ENCODE assay signal across 14 cellular contexts in the genomic region with DNA sequence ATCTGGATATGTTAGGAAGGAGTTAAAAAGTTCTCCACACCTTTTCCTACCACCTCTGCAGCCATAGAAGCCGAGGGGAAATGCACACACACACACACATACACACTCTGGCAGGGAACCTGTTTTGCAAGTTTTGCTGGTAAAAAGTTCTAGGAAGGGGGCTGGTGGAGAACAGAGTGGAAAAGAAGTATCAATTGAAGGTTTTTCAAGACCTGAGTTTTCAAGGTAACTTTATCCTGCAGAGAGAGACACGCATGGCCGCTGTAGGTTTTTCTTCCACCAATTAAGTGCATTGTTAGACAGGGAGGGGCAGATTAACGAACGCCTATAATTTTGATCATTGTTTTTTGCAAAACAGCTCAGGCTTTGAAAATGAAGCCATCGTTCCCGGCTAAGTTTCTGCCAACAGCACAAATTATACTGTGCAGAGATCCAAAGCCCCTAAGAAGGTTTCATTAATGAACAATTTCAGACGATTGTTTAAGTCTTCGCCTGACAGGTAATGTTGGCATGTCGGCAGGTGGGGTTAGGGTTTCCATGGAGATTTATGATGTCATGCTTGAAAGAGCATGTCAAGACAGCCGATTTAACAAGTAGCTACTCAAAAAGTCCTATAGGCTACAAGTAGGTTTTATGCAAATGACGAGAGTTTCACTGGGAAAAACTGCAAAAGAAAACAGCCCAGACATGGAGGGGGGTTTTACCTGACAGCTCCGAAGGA. TPM values are rescaled to one million over a fixed set of nuclear protein-coding genes. Genes with fewer than 3 reads are reported as not detected.
DNase-seq lines count a peak whose midpoint lies in the region; ATAC-seq, FAIRE-seq and TF ChIP-seq lines count a peak whose summit lies in the region.
"Had no signal": no experiment of that assay in that cellular context is flagged by ENCODE, and none has a peak within 500 bp of the region (broad histone marks: within the 10 kb centered on the region; RNA-seq: fewer than 3 reads in every experiment).

No MANE protein-coding gene starts in this region.

- no peak overlapping the region for H3K27ac Mint-ChIP-seq in astrocyte (ENCODE audit: unreplicated experiment)
- H3K27ac Mint-ChIP-seq in chondrocyte (ENCODE audit: unreplicated experiment): no peak overlapping the region
- no peak overlapping the region for H3K27ac Mint-ChIP-seq in natural killer cell treated with Interleukin-12 subunit alpha and Interleukin-12 subunit beta and Interleukin-15 and Interleukin-18, amount 100 ng/mL, for 72 hours
- H3K27ac Mint-ChIP-seq: activated CD8-positive, alpha-beta memory T cell treated with anti-CD3 and anti-CD28 coated beads, Interleukin-2, amount 10 ng/mL, durations not matched to agents 7 days and 5 days; CD8-positive, alpha-beta T cell; T-helper 2 cell treated with Interferon-gamma antibody and Interleukin-4, amounts not matched to agents 5 μg/mL and 100 μg/mL, for 36 hours had no signal

- H3K27me3 Mint-ChIP-seq in astrocyte (ENCODE audit: low read depth, unreplicated experiment) (no peaks in the 10 kb centered on the region), chondrocyte (ENCODE audit: low read depth) (peaks cover 18% of the 10 kb centered on the region)
- peaks cover 0 to 15% of the 10 kb centered on the region in 2 donors for H3K27me3 Mint-ChIP-seq in natural killer cell treated with Interleukin-12 subunit alpha and Interleukin-12 subunit beta and Interleukin-15 and Interleukin-18, amount 100 ng/mL, for 72 hours

- no peak overlapping the region for H3K9ac ChIP-seq in astrocyte (ENCODE audit: low read length)
- no peak overlapping the region for H3K9ac ChIP-seq in skeletal muscle tissue (ENCODE audit: low read depth in 1 of 3, low read length in 3 of 3)

- POLR2A ChIA-PET in HEK293 (lab: Yijun Ruan, JAX): interaction anchor here (0.6 to 0.7 kb wide), 2 partner anchors 20 to 1076 kb away, joined by 3 read pairs; no protein-coding TSS in a partner anchor

- H3K27ac ChIP-seq in HEK293 (ENCODE audit: extremely low read depth, low read depth, low read length) (no peak overlapping the region; the same call in 1 of the 2 replicates), astrocyte (ENCODE audit: low read depth, low read length) (no peak overlapping the region), skeletal muscle tissue (ENCODE audit: low read depth, low read length) (peak overlapping the region; percentile 5)

- H3K27me3 ChIP-seq in astrocyte (ENCODE audit: insufficient read depth, low read length) (no peaks in the 10 kb centered on the region), skeletal muscle tissue (ENCODE audit: control insufficient read depth in 3 of 3, insufficient read depth in 3 of 3, low read length in 3 of 3) (no peaks in the 10 kb centered on the region)
- H3K27me3 ChIP-seq: adrenal gland had no signal

- H3K36me3 ChIP-seq in HEK293 (ENCODE audit: control insufficient read depth in 2 of 2, insufficient read depth in 1 of 2, low read length in 2 of 2) (no peaks in the 10 kb centered on the region), astrocyte (ENCODE audit: insufficient read depth, low read length) (no peaks in the 10 kb centered on the region), skeletal muscle tissue (ENCODE audit: control insufficient read depth in 3 of 3, insufficient read depth in 3 of 3, low read length in 3 of 3) (no peaks in the 10 kb centered on the region)
- H3K36me3 ChIP-seq: adrenal gland had no signal

- no peak for FAIRE-seq in astrocyte (lab: Jason Lieb, UNC)

- H3K4me1 Mint-ChIP-seq in astrocyte (ENCODE audit: low read depth, unreplicated experiment) (peaks cover 17% of the 10 kb centered on the region), chondrocyte (ENCODE audit: low read depth) (peaks cover 10% of the 10 kb centered on the region)
- H3K4me1 Mint-ChIP-seq in natural killer cell treated with Interleukin-12 subunit alpha and Interleukin-12 subunit beta and Interleukin-15 and Interleukin-18, amount 100 ng/mL, for 72 hours (ENCODE audit: low read depth in 2 of 2): no peaks in the 10 kb centered on the region
- H3K4me1 Mint-ChIP-seq: activated CD8-positive, alpha-beta memory T cell treated with anti-CD3 and anti-CD28 coated beads, Interleukin-2, amount 10 ng/mL, durations not matched to agents 7 days and 5 days had no signal

- H4K20me1 ChIP-seq in astrocyte (ENCODE audit: insufficient read depth, low read length): peaks cover 12% of the 10 kb centered on the region

- no peak overlapping the region for H2AFZ ChIP-seq in astrocyte (ENCODE audit: low read depth, low read length)

- H3K36me3 Mint-ChIP-seq in astrocyte (ENCODE audit: low read depth, unreplicated experiment): no peaks in the 10 kb centered on the region
- no peaks in the 10 kb centered on the region for H3K36me3 Mint-ChIP-seq in chondrocyte (ENCODE audit: low read depth)
- no peaks in the 10 kb centered on the region for H3K36me3 Mint-ChIP-seq in natural killer cell treated with Interleukin-12 subunit alpha and Interleukin-12 subunit beta and Interleukin-15 and Interleukin-18, amount 100 ng/mL, for 72 hours
- H3K36me3 Mint-ChIP-seq: activated CD8-positive, alpha-beta memory T cell treated with anti-CD3 and anti-CD28 coated beads, Interleukin-2, amount 10 ng/mL, durations not matched to agents 7 days and 5 days; CD8-positive, alpha-beta T cell had no signal

- H3K4me3 Mint-ChIP-seq in astrocyte (ENCODE audit: unreplicated experiment) (no peak overlapping the region), chondrocyte (ENCODE audit: unreplicated experiment) (no peak overlapping the region)
- no peak overlapping the region for H3K4me3 Mint-ChIP-seq in natural killer cell treated with Interleukin-12 subunit alpha and Interleukin-12 subunit beta and Interleukin-15 and Interleukin-18, amount 100 ng/mL, for 72 hours
- H3K4me3 Mint-ChIP-seq: activated CD8-positive, alpha-beta memory T cell treated with anti-CD3 and anti-CD28 coated beads, Interleukin-2, amount 10 ng/mL, durations not matched to agents 7 days and 5 days; CD8-positive, alpha-beta T cell; T-helper 2 cell treated with Interferon-gamma antibody and Interleukin-4, amounts not matched to agents 5 μg/mL and 100 μg/mL, for 36 hours had no signal

- H3K4me3 ChIP-seq in HEK293 (ENCODE audit: low read depth, low read length) (peak overlapping the region; percentile 38), astrocyte (ENCODE audit: insufficient read depth, low read depth, low read length) (no peak overlapping the region), skeletal muscle tissue (ENCODE audit: low read length in 3 of 3) (no peak overlapping the region)
- H3K4me3 ChIP-seq: adrenal gland had no signal

- H3K4me1 ChIP-seq in HEK293 (ENCODE audit: control insufficient read depth, insufficient read depth, low read length): peaks cover 15% of the 10 kb centered on the region
- no peaks in the 10 kb centered on the region for H3K4me1 ChIP-seq in astrocyte (ENCODE audit: insufficient read depth, low read length)
- peaks cover 31 to 56% (median 45%) of the 10 kb centered on the region in 3 donors for H3K4me1 ChIP-seq in skeletal muscle tissue (ENCODE audit: control insufficient read depth in 3 of 3, insufficient read depth in 3 of 3, low read length in 3 of 3)
- H3K4me1 ChIP-seq: adrenal gland had no signal

- DNase-seq in astrocyte (ENCODE audit: low read depth): no peak
- peak; percentile 57 for DNase-seq in kidney tubule cell (ENCODE audit: low spot score)
- DNase-seq in chondrocyte (ENCODE audit: low spot score): no peak
- DNase-seq in AML-193 (lab: John Stamatoyannopoulos, UW): no peak
- no peak for DNase-seq in natural killer cell treated with Interleukin-12 subunit alpha and Interleukin-12 subunit beta and Interleukin-15 and Interleukin-18, amount 100 ng/mL, for 72 hours (ENCODE audit: low spot score)
- DNase-seq: activated CD8-positive, alpha-beta memory T cell treated with anti-CD3 and anti-CD28 coated beads, Interleukin-2, amount 10 ng/mL, durations not matched to agents 7 days and 5 days; adrenal gland; CD8-positive, alpha-beta T cell; MV-4-11; stimulated activated CD8-positive, alpha-beta memory T cell treated with anti-CD3 and anti-CD28 coated beads, Interleukin-4, amount 100 ng/mL, for 48 hours had no signal

- no peaks in the 10 kb centered on the region for H3K9me3 Mint-ChIP-seq in astrocyte (ENCODE audit: unreplicated experiment)
- H3K9me3 Mint-ChIP-seq in chondrocyte (ENCODE audit: low read depth): no peaks in the 10 kb centered on the region
- no peaks in the 10 kb centered on the region for H3K9me3 Mint-ChIP-seq in natural killer cell treated with Interleukin-12 subunit alpha and Interleukin-12 subunit beta and Interleukin-15 and Interleukin-18, amount 100 ng/mL, for 72 hours
- H3K9me3 Mint-ChIP-seq: CD8-positive, alpha-beta T cell; T-helper 2 cell treated with Interferon-gamma antibody and Interleukin-4, amounts not matched to agents 5 μg/mL and 100 μg/mL, for 36 hours had no signal

- H3K9me3 ChIP-seq in HEK293 (ENCODE audit: control insufficient read depth, insufficient read depth, low read depth, low read length) (no peaks in the 10 kb centered on the region), astrocyte (ENCODE audit: insufficient read depth, low read depth, low read length) (no peaks in the 10 kb centered on the region), skeletal muscle tissue (ENCODE audit: control insufficient read depth in 3 of 3, low read length in 3 of 3) (no peaks in the 10 kb centered on the region)
- H3K9me3 ChIP-seq: adrenal gland had no signal

- CTCF ChIA-PET in HEK293 (lab: Yijun Ruan, JAX): interaction anchor here (0.6 to 1.0 kb wide), 7 partner anchors 43 to 944 kb away, joined by 3 to 6 read pairs (median 3); no protein-coding TSS in a partner anchor

- ATAC-seq in HG03432 (IDR thresholded peaks at IDR 0.05; ENCODE audit: unreplicated experiment): no peak
- ATAC-seq in natural killer cell treated with Interleukin-12 subunit alpha and Interleukin-12 subunit beta and Interleukin-15 and Interleukin-18, amount 100 ng/mL, for 72 hours: no peak
- ATAC-seq: activated CD8-positive, alpha-beta memory T cell treated with anti-CD3 and anti-CD28 coated beads, Interleukin-2, amount 10 ng/mL, durations not matched to agents 7 days and 5 days; CD8-positive, alpha-beta T cell had no signal

- H3K4me2 ChIP-seq in astrocyte (ENCODE audit: low read length): peak overlapping the region; percentile 52

- TF ChIP-seq CTCF in HEK293 (tag by site-specific recombination; IDR thresholded peaks at IDR 0.05) (no peak), astrocyte (IDR thresholded peaks at IDR 0.05; ENCODE audit: insufficient read depth, low read depth, low read length) (no peak), chondrocyte (IDR thresholded peaks at IDR 0.05) (no peak)

- no peaks in the 10 kb centered on the region for H3K79me2 ChIP-seq in astrocyte (ENCODE audit: insufficient read depth, low read length)

TF ChIP-seq in HEK293, 187 proteins besides CTCF, POLR2A, EP300 and RAD21 (continues in another document):
- no peak for TF ChIP-seq ZNF23 (tag by site-specific recombination; IDR thresholded peaks at IDR 0.05; ENCODE audit: borderline replicate concordance)
- TF ChIP-seq ZFP69B (tag by site-specific recombination; IDR thresholded peaks at IDR 0.05): no peak
- no peak for TF ChIP-seq ZNF394 (tag by site-specific recombination; IDR thresholded peaks at IDR 0.05; ENCODE audit: borderline replicate concordance)
- no peak for TF ChIP-seq HOXC10 (CRISPR knock-in tag; IDR thresholded peaks at IDR 0.05)

RNA-seq across cellular contexts. Expression of a gene that starts 29.7 kb away (rescaled TPM):
- 31.8 and 43.5 TPM in 2 replicates for total RNA-seq in astrocyte
- total RNA-seq in skeletal muscle tissue: 16.2 TPM
- 12.4 to 15.1 TPM (median 13.2 TPM) in 3 replicates for total RNA-seq in chondrocyte
- 1 to 10 TPM; 1.0 to 2.3 TPM for total RNA-seq in natural killer cell treated with Interleukin-12 subunit alpha and Interleukin-12 subunit beta and Interleukin-15 and Interleukin-18, amount 100 ng/mL, for 72 hours
